Comparison of ENCODE assay signal across 8 cellular contexts in genomic region chr4:183658362-183659028, GRCh38. TPM values are rescaled to one million over a fixed set of nuclear protein-coding genes. Genes with fewer than 3 reads are reported as not detected.
DNase-seq lines count a peak whose midpoint lies in the region; ATAC-seq lines count a peak whose summit lies in the region.

No MANE protein-coding gene starts in this region.

- peak overlapping the region in 1 of 2 experiments; percentile 91 for H3K14ac ChIP-seq in mesenchymal stem cell (ENCODE audit: low read length in 2 of 2)

- ATAC-seq in HG03139 (IDR thresholded peaks at IDR 0.05; ENCODE audit: unreplicated experiment) (peak; percentile 29), HG02623 (IDR thresholded peaks at IDR 0.05; ENCODE audit: unreplicated experiment) (no peak)

- H3K36me3 ChIP-seq in mesenchymal stem cell (ENCODE audit: control insufficient read depth in 1 of 2, insufficient read depth in 2 of 2, low read depth in 1 of 2, low read length in 2 of 2) (peaks cover 0 to 22% of the 10 kb centered on the region in 2 experiments), subcutaneous abdominal adipose tissue (ENCODE audit: control insufficient read depth in 5 of 5, insufficient read depth in 5 of 5, low read length in 5 of 5) (peaks cover 3 to 11% (median 9%) of the 10 kb centered on the region in 5 donors)

- peak overlapping the region in 1 of 2 experiments; percentile 5 for H3K23ac ChIP-seq in mesenchymal stem cell (ENCODE audit: low read length in 2 of 2)

- H4K8ac ChIP-seq in mesenchymal stem cell (ENCODE audit: low read length): peak overlapping the region; percentile 88

- H4K91ac ChIP-seq in mesenchymal stem cell (ENCODE audit: low read length): peak overlapping the region; percentile 59

- H2BK120ac ChIP-seq in mesenchymal stem cell (ENCODE audit: low read depth, low read length): peak overlapping the region; percentile 49

- no peak overlapping the region for H2BK5ac ChIP-seq in mesenchymal stem cell (ENCODE audit: low read depth, low read length, poor library complexity, severe bottlenecking)

- no peak overlapping the region for H2AK5ac ChIP-seq in mesenchymal stem cell (ENCODE audit: low read length, severe bottlenecking)

- no peaks in the 10 kb centered on the region for H3K27me3 ChIP-seq in mesenchymal stem cell (ENCODE audit: control insufficient read depth in 1 of 2, insufficient read depth in 1 of 2, low read length in 2 of 2)
- no peaks in the 10 kb centered on the region for H3K27me3 ChIP-seq in subcutaneous abdominal adipose tissue (ENCODE audit: control insufficient read depth in 5 of 5, insufficient read depth in 4 of 5, low read length in 5 of 5)

- peak overlapping the region; percentile 75 to 87 for H3K18ac ChIP-seq in mesenchymal stem cell (ENCODE audit: low read depth in 1 of 2, low read length in 2 of 2)

- H3K4me3 ChIP-seq in mesenchymal stem cell (ENCODE audit: insufficient read depth in 1 of 2, low read depth in 1 of 2, low read length in 2 of 2) (peak overlapping the region; percentile 97 to 100), subcutaneous abdominal adipose tissue (ENCODE audit: low read depth in 1 of 5, low read length in 5 of 5) (peak overlapping the region; percentile 72 to 94 (median 90))

- H3K27ac ChIP-seq in mesenchymal stem cell (ENCODE audit: low read length, poor library complexity, severe bottlenecking): no peak overlapping the region
- peak overlapping the region; percentile 54 for H3K27ac ChIP-seq in subcutaneous abdominal adipose tissue (ENCODE audit: low read depth, low read length)

- peak; percentile 14 for DNase-seq in activated gamma-delta T cell treated with Interleukin-2 at 50 U/mL for 16 hours
- DNase-seq in activated gamma-delta T cell (lab: John Stamatoyannopoulos, UW): no peak
- DNase-seq in UCSD-AML1 (lab: John Stamatoyannopoulos, UW; ENCODE audit: unreplicated experiment): peak; percentile 48
- peak; percentile 10 for DNase-seq in effector CD4-positive, alpha-beta T cell
- DNase-seq in mesenchymal stem cell: peak; percentile 38

- H3K4me2 ChIP-seq in mesenchymal stem cell (ENCODE audit: low read length, poor library complexity, severe bottlenecking): peak overlapping the region; percentile 92

- H2BK15ac ChIP-seq in mesenchymal stem cell (ENCODE audit: low read depth, poor library complexity, severe bottlenecking): no peak overlapping the region

- peaks cover 7% of the 10 kb centered on the region for H3K79me1 ChIP-seq in mesenchymal stem cell (replicated peaks; ENCODE audit: low read length, poor library complexity, severe bottlenecking)

- peak overlapping the region; percentile 95 for H2AFZ ChIP-seq in mesenchymal stem cell (ENCODE audit: low read depth, low read length)

- H3K9ac ChIP-seq in mesenchymal stem cell (ENCODE audit: low read length) (peak overlapping the region; percentile 100), subcutaneous abdominal adipose tissue (ENCODE audit: low read length in 5 of 5) (peak overlapping the region; percentile 77 to 98 (median 90))

- H3K4ac ChIP-seq in mesenchymal stem cell (ENCODE audit: low read depth in 1 of 2, low read length in 2 of 2): peak overlapping the region; percentile 64 to 98

- H2BK12ac ChIP-seq in mesenchymal stem cell (ENCODE audit: low read length in 2 of 2): no peak overlapping the region

- WGBS in mesenchymal stem cell: 0% methylated on average over 9 of the region's 39 CpGs

- peaks cover 5% of the 10 kb centered on the region for H3K4me1 ChIP-seq in mesenchymal stem cell (ENCODE audit: control insufficient read depth, insufficient read depth, low read depth, low read length)
- H3K4me1 ChIP-seq in subcutaneous abdominal adipose tissue (ENCODE audit: control insufficient read depth in 5 of 5, insufficient read depth in 5 of 5, low read length in 5 of 5): peaks cover 2 to 32% (median 25%) of the 10 kb centered on the region in 5 donors

- no peaks in the 10 kb centered on the region for H3K9me3 ChIP-seq in mesenchymal stem cell (ENCODE audit: control insufficient read depth, low read length)
- no peaks in the 10 kb centered on the region for H3K9me3 ChIP-seq in subcutaneous abdominal adipose tissue (ENCODE audit: control insufficient read depth in 5 of 5, low read length in 5 of 5)

RNA-seq across cellular contexts. Expression of gene RWDD4, which starts 0.5 kb away (rescaled TPM):
- 28.1 TPM for polyA plus RNA-seq in mesenchymal stem cell (2013, experiment 1 of 2)
- polyA plus RNA-seq in mesenchymal stem cell (2013, experiment 2 of 2): 31.0 TPM

RNA-seq across cellular contexts. Expression of gene TRAPPC11, which starts 0.6 kb away (rescaled TPM):
- 19.3 TPM for polyA plus RNA-seq in mesenchymal stem cell (2013, experiment 1 of 2)
- 19.4 TPM for polyA plus RNA-seq in mesenchymal stem cell (2013, experiment 2 of 2)
